In the genomic region with DNA sequence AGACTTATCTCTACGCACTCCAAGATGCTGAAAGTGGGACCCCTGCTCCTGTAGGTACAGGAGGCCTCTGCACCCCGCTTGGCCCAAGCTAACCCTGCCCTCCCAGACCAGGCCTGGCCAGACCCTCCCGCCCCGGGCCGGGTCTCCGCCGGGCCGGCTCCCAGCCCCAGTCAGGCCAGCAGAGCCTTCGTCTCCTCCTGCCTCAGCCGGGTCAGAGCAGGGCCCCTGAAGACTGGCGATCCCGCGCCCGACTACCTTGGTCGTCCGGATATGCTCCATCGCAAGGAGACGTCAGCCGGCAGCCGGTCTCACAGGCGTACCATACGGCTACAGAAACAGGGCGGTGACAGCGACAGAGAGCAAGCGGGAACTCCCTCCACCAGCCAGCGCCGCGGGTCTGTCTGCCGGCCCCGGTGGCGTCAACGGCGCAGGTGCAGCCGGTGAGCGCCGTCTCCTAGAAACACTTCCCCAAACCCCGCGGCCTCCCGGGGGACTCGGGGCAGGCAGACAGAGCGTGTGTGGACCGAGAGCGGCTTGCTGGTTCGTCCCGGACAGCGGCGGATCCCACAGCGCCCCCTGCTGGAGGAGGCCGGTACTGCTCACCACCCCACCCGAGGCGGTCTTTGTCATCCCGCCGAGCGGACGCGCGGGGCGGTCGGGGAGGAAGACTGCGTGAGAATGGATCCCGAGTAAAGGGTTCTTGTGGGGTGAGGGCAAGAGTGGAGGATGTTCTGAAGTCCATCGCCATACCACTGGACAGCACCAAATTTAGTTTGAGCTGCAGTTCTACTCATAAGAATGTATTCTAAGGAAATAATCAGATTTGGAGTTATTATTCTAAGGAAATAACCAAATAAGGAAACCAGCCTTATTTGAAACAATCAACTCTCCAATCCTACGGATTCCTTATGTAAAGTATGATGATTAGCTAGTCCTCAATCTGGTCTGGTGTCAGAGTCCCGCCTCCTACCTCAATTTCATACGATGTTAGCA, we compare ENCODE assay signal across 8 cellular contexts. TPM values are rescaled to one million over a fixed set of nuclear protein-coding genes. Genes with fewer than 3 reads are reported as not detected.
DNase-seq lines count a peak whose midpoint lies in the region; ATAC-seq and TF ChIP-seq lines count a peak whose summit lies in the region.

A gene (minus strand): TSS at position 520 of the 993 bp plus-strand sequence. CDS start 241 bp downstream, at position 279.

- peaks cover 40% of the 10 kb centered on the region for H3K4me1 Mint-ChIP-seq in T-helper 1 cell treated with Interleukin-12 subunit alpha and Interleukin-12 subunit beta and Interleukin-4 antibody, amounts not matched to agents 30 μg/mL and 1 μg/mL, for 36 hours (ENCODE audit: low read depth)

- intact Hi-C loops in left ventricle myocardium inferior (cut with micrococcal nuclease): no loop called here
- intact Hi-C loops in uterus (cut with DNase I; ENCODE audit: low total_unique reads): no loop called here

- H3K36me3 Mint-ChIP-seq in T-helper 1 cell treated with Interleukin-12 subunit alpha and Interleukin-12 subunit beta and Interleukin-4 antibody, amounts not matched to agents 30 μg/mL and 1 μg/mL, for 36 hours (ENCODE audit: low read depth): peaks cover 8% of the 10 kb centered on the region

- peak within 1 kb of the TSS; percentile 97 for H3K4me3 ChIP-seq in left ventricle myocardium inferior
- H3K4me3 ChIP-seq in uterus: peak within 1 kb of the TSS; percentile 68 to 88

- H3K9me3 Mint-ChIP-seq in T-helper 1 cell treated with Interleukin-12 subunit alpha and Interleukin-12 subunit beta and Interleukin-4 antibody, amounts not matched to agents 30 μg/mL and 1 μg/mL, for 36 hours: no peaks in the 10 kb centered on the region

- peaks cover 24% of the 10 kb centered on the region for H3K27me3 Mint-ChIP-seq in T-helper 1 cell treated with Interleukin-12 subunit alpha and Interleukin-12 subunit beta and Interleukin-4 antibody, amounts not matched to agents 30 μg/mL and 1 μg/mL, for 36 hours (ENCODE audit: low read depth)

- peak; percentile 97 for DNase-seq in GM13976 (ENCODE audit: low spot score)
- peak; percentile 93 for DNase-seq in NCI-H146 (lab: John Stamatoyannopoulos, UW)
- DNase-seq in amygdala (lab: John Stamatoyannopoulos, UW): peak; percentile 38 to 95 (median 85)
- DNase-seq in left ventricle myocardium inferior: peak; percentile 94
- peak; percentile 67 for DNase-seq in pulmonary artery endothelial cell (ENCODE audit: low read depth, low spot score)
- DNase-seq in uterus: peak; percentile 90 to 93

- in situ Hi-C loops in GM13976 (cut with MboI; ENCODE audit: low sequenced_read_pairs, unreplicated experiment): no loop called here

- H3K27me3 ChIP-seq in left ventricle myocardium inferior (ENCODE audit: low read depth): peaks cover 7% of the 10 kb centered on the region
- H3K27me3 ChIP-seq in uterus: no peaks in the 10 kb centered on the region

- TF ChIP-seq POLR2A in uterus (IDR thresholded peaks at IDR 0.05): peak in 1 of 2 donors; percentile 54

- H3K27ac ChIP-seq in left ventricle myocardium inferior (replicated peaks) (peak within 1 kb of the TSS; percentile 91), uterus (peak within 1 kb of the TSS; percentile 67 to 85)

- peak within 1 kb of the TSS; percentile 92 for H3K4me3 Mint-ChIP-seq in T-helper 1 cell treated with Interleukin-12 subunit alpha and Interleukin-12 subunit beta and Interleukin-4 antibody, amounts not matched to agents 30 μg/mL and 1 μg/mL, for 36 hours

- H3K4me1 ChIP-seq in left ventricle myocardium inferior (peaks cover 34% of the 10 kb centered on the region), uterus (no peaks in the 10 kb centered on the region)

- H3K9me3 ChIP-seq in left ventricle myocardium inferior (replicated peaks): no peaks in the 10 kb centered on the region
- H3K9me3 ChIP-seq in uterus: no peaks in the 10 kb centered on the region

- peak; percentile 93 for ATAC-seq in HG02852 (IDR thresholded peaks at IDR 0.05; ENCODE audit: unreplicated experiment)

- peak within 1 kb of the TSS; percentile 95 for H3K27ac Mint-ChIP-seq in T-helper 1 cell treated with Interleukin-12 subunit alpha and Interleukin-12 subunit beta and Interleukin-4 antibody, amounts not matched to agents 30 μg/mL and 1 μg/mL, for 36 hours

- TF ChIP-seq CTCF in GM13976 (IDR thresholded peaks at IDR 0.05; ENCODE audit: borderline replicate concordance, control extremely low read depth, extremely low read depth, insufficient read depth, missing control alignments) (peak; percentile 98), left ventricle myocardium inferior (IDR thresholded peaks at IDR 0.05; ENCODE audit: borderline replicate concordance) (peak; percentile 100), uterus (IDR thresholded peaks at IDR 0.05) (peak; percentile 97 to 100 (median 98))

- no peaks in the 10 kb centered on the region for H3K36me3 ChIP-seq in left ventricle myocardium inferior
- no peaks in the 10 kb centered on the region for H3K36me3 ChIP-seq in uterus

RNA-seq across cellular contexts. Expression of the gene that starts here (rescaled TPM):
- 17.4 TPM for total RNA-seq in left ventricle myocardium inferior
- 29.3 and 29.6 TPM in 2 replicates for total RNA-seq in pulmonary artery endothelial cell
- 10 to 100 TPM in 3 of 4 donors, 1 to 10 TPM in 1; 10.0 to 36.4 (median 27.3) TPM for total RNA-seq in uterus

Comparison
In these comparisons a context has a peak if more than half of its experiments do, and no peak if none do; other contexts are left out.
1. Peak in every context shown above with its lines: DNase-seq, ATAC-seq, H3K4me3 ChIP-seq and H3K27ac ChIP-seq.